8 cellular contexts compared by ENCODE assay signal in the genomic region with DNA sequence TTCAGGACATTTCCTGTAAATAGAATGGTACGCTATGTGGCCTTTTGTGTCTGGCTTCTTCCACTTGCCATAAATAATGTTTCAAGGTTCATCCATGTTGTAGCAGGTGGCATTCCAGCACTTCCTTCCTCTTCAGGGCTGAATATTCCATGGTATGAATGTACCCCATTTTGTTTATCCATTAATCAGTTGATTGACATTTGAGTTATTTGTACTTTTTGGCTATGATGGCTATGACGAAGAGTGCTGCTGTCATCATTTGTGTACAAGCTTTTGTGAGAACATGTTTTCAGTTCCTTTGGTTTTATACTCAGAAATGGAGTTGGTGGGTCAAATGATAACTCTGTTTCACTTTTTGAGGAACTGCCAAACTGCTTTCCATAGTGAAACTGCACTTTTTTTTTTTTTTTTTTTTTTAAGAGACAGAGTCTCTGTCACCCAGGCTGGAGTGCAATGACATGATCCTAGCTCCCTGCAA. TPM values are rescaled to one million over a fixed set of nuclear protein-coding genes. Genes with fewer than 3 reads are reported as not detected.
DNase-seq lines count a peak whose midpoint lies in the region; ATAC-seq and TF ChIP-seq lines count a peak whose summit lies in the region.

No MANE protein-coding gene starts in this region.

- DNase-seq in AML-193 (lab: John Stamatoyannopoulos, UW) (peak; percentile 28 to 58), GM19238 (ENCODE audit: insufficient read length, low spot score) (peak; percentile 46), HuH-7 (ENCODE audit: low spot score) (no peak), islet precursor cell (no peak), NCI-H1105 treated with DMSO at 0.1 percent for 48 hours (lab: John Stamatoyannopoulos, UW) (no peak)
- DNase-seq in activated T-helper 2 cell treated with anti-CD3 and anti-CD28 coated beads, Interferon-gamma antibody, Interleukin-2, Interleukin-4, amounts not matched to agents 10 μg/mL and 5 μg/mL and 100 μg/mL, durations not matched to agents 14 hours and 24 hours and 36 hours (ENCODE audit: low spot score) = no peak

- H3K4me3 Mint-ChIP-seq in activated T-helper 2 cell treated with anti-CD3 and anti-CD28 coated beads, Interferon-gamma antibody, Interleukin-2, Interleukin-4, amounts not matched to agents 10 μg/mL and 5 μg/mL and 100 μg/mL, durations not matched to agents 14 hours and 24 hours and 36 hours (ENCODE audit: low read depth) = no peak overlapping the region

- intact Hi-C loops in activated T-helper 2 cell treated with anti-CD3 and anti-CD28 coated beads, Interferon-gamma antibody, Interleukin-2, Interleukin-4, amounts not matched to agents 10 μg/mL and 5 μg/mL and 100 μg/mL, durations not matched to agents 14 hours and 24 hours and 36 hours (cut with micrococcal nuclease) = loop anchor here (2.0 kb wide), 1 partner anchor 87 kb away; a partner anchor contains a TSS

- H3K36me3 Mint-ChIP-seq in activated T-helper 2 cell treated with anti-CD3 and anti-CD28 coated beads, Interferon-gamma antibody, Interleukin-2, Interleukin-4, amounts not matched to agents 10 μg/mL and 5 μg/mL and 100 μg/mL, durations not matched to agents 14 hours and 24 hours and 36 hours (ENCODE audit: low read depth) = no peaks in the 10 kb centered on the region

- no peaks in the 10 kb centered on the region for H3K9me3 Mint-ChIP-seq in activated T-helper 2 cell treated with anti-CD3 and anti-CD28 coated beads, Interferon-gamma antibody, Interleukin-2, Interleukin-4, amounts not matched to agents 10 μg/mL and 5 μg/mL and 100 μg/mL, durations not matched to agents 14 hours and 24 hours and 36 hours

- peaks cover 4% of the 10 kb centered on the region for H3K4me1 Mint-ChIP-seq in activated T-helper 2 cell treated with anti-CD3 and anti-CD28 coated beads, Interferon-gamma antibody, Interleukin-2, Interleukin-4, amounts not matched to agents 10 μg/mL and 5 μg/mL and 100 μg/mL, durations not matched to agents 14 hours and 24 hours and 36 hours (ENCODE audit: low read depth)

- no peaks in the 10 kb centered on the region for H3K27me3 Mint-ChIP-seq in activated T-helper 2 cell treated with anti-CD3 and anti-CD28 coated beads, Interferon-gamma antibody, Interleukin-2, Interleukin-4, amounts not matched to agents 10 μg/mL and 5 μg/mL and 100 μg/mL, durations not matched to agents 14 hours and 24 hours and 36 hours (ENCODE audit: low read depth)

- H3K27ac Mint-ChIP-seq in activated T-helper 2 cell treated with anti-CD3 and anti-CD28 coated beads, Interferon-gamma antibody, Interleukin-2, Interleukin-4, amounts not matched to agents 10 μg/mL and 5 μg/mL and 100 μg/mL, durations not matched to agents 14 hours and 24 hours and 36 hours = peak overlapping the region; percentile 96

- peak; percentile 84 for ATAC-seq in HG03175 (IDR thresholded peaks at IDR 0.05; ENCODE audit: unreplicated experiment)
- no peak for ATAC-seq in SK-N-SH treated with all-trans-retinoic acid at 6 μM for 48 hours

TF ChIP-seq in SK-N-SH treated with all-trans-retinoic acid at 6 μM for 48 hours, 23 proteins besides CTCF, POLR2A, EP300 and RAD21:
- no peak for TF ChIP-seq OSR1 (CRISPR knock-in tag; IDR thresholded peaks at IDR 0.05)
- no peak for TF ChIP-seq SNAI2 (CRISPR knock-in tag; IDR thresholded peaks at IDR 0.05)
- TF ChIP-seq BACH2 (CRISPR knock-in tag; IDR thresholded peaks at IDR 0.05; ENCODE audit: borderline replicate concordance) = no peak
- TF ChIP-seq, protein P1, sequence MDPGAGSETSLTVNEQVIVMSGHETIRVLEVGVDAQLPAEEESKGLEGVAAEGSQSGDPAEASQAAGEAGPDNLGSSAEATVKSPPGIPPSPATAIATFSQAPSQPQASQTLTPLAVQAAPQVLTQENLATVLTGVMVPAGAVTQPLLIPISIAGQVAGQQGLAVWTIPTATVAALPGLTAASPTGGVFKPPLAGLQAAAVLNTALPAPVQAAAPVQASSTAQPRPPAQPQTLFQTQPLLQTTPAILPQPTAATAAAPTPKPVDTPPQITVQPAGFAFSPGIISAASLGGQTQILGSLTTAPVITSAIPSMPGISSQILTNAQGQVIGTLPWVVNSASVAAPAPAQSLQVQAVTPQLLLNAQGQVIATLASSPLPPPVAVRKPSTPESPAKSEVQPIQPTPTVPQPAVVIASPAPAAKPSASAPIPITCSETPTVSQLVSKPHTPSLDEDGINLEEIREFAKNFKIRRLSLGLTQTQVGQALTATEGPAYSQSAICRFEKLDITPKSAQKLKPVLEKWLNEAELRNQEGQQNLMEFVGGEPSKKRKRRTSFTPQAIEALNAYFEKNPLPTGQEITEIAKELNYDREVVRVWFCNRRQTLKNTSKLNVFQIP (CRISPR knock-in tag; IDR thresholded peaks at IDR 0.05; ENCODE audit: borderline replicate concordance, low read depth) = no peak
- TF ChIP-seq RARB (CRISPR knock-in tag; IDR thresholded peaks at IDR 0.05) = no peak
- no peak for TF ChIP-seq ESRRG (CRISPR knock-in tag; IDR thresholded peaks at IDR 0.05)
TF ChIP-seq in SK-N-SH treated with all-trans-retinoic acid at 6 μM for 48 hours: peak in this region for 0.

RNA-seq across cellular contexts. Expression of a gene that starts 6.5 kb away (rescaled TPM):
- 95.3 and 97.7 TPM in 2 replicates for total RNA-seq in activated T-helper 2 cell treated with anti-CD3 and anti-CD28 coated beads, Interferon-gamma antibody, Interleukin-2, Interleukin-4, amounts not matched to agents 10 μg/mL and 5 μg/mL and 100 μg/mL, durations not matched to agents 14 hours and 24 hours and 36 hours

RNA-seq across cellular contexts. Expression of a gene that starts 45.0 kb away (rescaled TPM):
- 28.9 and 31.1 TPM in 2 replicates for total RNA-seq in activated T-helper 2 cell treated with anti-CD3 and anti-CD28 coated beads, Interferon-gamma antibody, Interleukin-2, Interleukin-4, amounts not matched to agents 10 μg/mL and 5 μg/mL and 100 μg/mL, durations not matched to agents 14 hours and 24 hours and 36 hours

RNA-seq across cellular contexts. Expression of a gene that starts 45.2 kb away (rescaled TPM):
- 97.0 and 99.7 TPM in 2 replicates for total RNA-seq in activated T-helper 2 cell treated with anti-CD3 and anti-CD28 coated beads, Interferon-gamma antibody, Interleukin-2, Interleukin-4, amounts not matched to agents 10 μg/mL and 5 μg/mL and 100 μg/mL, durations not matched to agents 14 hours and 24 hours and 36 hours

Comparison
In these comparisons a context has a peak if more than half of its experiments do, and no peak if none do; other contexts are left out.
1. DNase-seq: peak in AML-193 (2 of 2) and GM19238 (single experiment); none in activated T-helper 2 cell treated with anti-CD3 and anti-CD28 coated beads, Interferon-gamma antibody, Interleukin-2, Interleukin-4, amounts not matched to agents 10 μg/mL and 5 μg/mL and 100 μg/mL, durations not matched to agents 14 hours and 24 hours and 36 hours (single experiment), HuH-7 (single experiment), islet precursor cell (single experiment) and NCI-H1105 treated with DMSO at 0.1 percent for 48 hours (single experiment).